ENCODE assay signal across 19 cellular contexts in the genomic region with DNA sequence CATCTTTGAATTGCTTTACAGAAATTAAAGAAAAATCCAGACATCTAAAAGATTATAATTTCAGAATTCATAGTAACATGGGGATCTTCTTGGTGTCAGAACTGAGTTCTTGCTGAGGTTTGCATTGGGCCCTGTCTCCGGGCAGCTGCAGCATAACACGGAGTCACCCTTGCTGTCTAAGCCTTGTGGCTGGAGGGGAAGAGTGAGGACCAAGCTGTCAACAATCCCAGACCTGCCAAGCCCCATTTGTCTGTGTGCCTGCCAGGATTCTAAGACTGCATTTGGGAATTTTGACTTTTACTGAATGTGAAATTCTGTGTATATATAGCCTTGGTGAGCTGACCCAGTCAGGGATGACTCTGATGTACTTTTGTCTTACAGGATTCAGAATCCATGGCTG.
"Had no signal": no experiment of that assay in that cellular context is flagged by ENCODE, and none has a peak within 500 bp of the region (broad histone marks: within the 10 kb centered on the region; RNA-seq: fewer than 3 reads in every experiment).

No MANE protein-coding gene starts in this region.

- H3K4me1 Mint-ChIP-seq: activated CD4-positive, alpha-beta T cell treated with anti-CD3 and anti-CD28 coated beads for 36 hours; activated naive CD8-positive, alpha-beta T cell treated with anti-CD3 and anti-CD28 coated beads, Interleukin-2, amount 10 ng/mL, durations not matched to agents 7 days and 5 days; mesothelial cell of epicardium; nephron; T-cell had no signal

- H3K27ac ChIP-seq: parathyroid adenoma, SK-N-MC, suprapubic skin had no signal

- H3K4me3 ChIP-seq: lung, SK-N-MC, suprapubic skin had no signal

- H3K27me3 ChIP-seq: suprapubic skin had no signal

- ATAC-seq: activated CD4-positive, alpha-beta T cell treated with anti-CD3 and anti-CD28 coated beads for 36 hours; esophagus mucosa; T-cell; WTC11 had no signal

- H3K4me3 Mint-ChIP-seq: activated CD4-positive, alpha-beta T cell treated with anti-CD3 and anti-CD28 coated beads for 36 hours; activated naive CD8-positive, alpha-beta T cell treated with anti-CD3 and anti-CD28 coated beads, Interleukin-2, amount 10 ng/mL, durations not matched to agents 7 days and 5 days; brain; mesothelial cell of epicardium; nephron; stimulated activated naive CD8-positive, alpha-beta T cell treated with anti-CD3 and anti-CD28 coated beads, Interleukin-15, Interleukin-2, amounts not matched to agents 100 ng/mL and 50 ng/mL, for 24 hours; T-cell; type B pancreatic cell; WTC11 had no signal

- H3K27me3 Mint-ChIP-seq: activated CD4-positive, alpha-beta T cell treated with anti-CD3 and anti-CD28 coated beads for 36 hours; activated naive CD8-positive, alpha-beta T cell treated with anti-CD3 and anti-CD28 coated beads, Interleukin-2, amount 10 ng/mL, durations not matched to agents 7 days and 5 days; brain; stimulated activated naive CD8-positive, alpha-beta T cell treated with anti-CD3 and anti-CD28 coated beads, Interleukin-15, Interleukin-2, amounts not matched to agents 100 ng/mL and 50 ng/mL, for 24 hours; T-cell; type B pancreatic cell had no signal

- H3K27ac Mint-ChIP-seq: activated CD4-positive, alpha-beta T cell treated with anti-CD3 and anti-CD28 coated beads for 36 hours; activated naive CD8-positive, alpha-beta T cell treated with anti-CD3 and anti-CD28 coated beads, Interleukin-2, amount 10 ng/mL, durations not matched to agents 7 days and 5 days; mesothelial cell of epicardium; nephron; stimulated activated naive CD8-positive, alpha-beta T cell treated with anti-CD3 and anti-CD28 coated beads, Interleukin-15, Interleukin-2, amounts not matched to agents 100 ng/mL and 50 ng/mL, for 24 hours; type B pancreatic cell; WTC11 had no signal

- H3K9me3 ChIP-seq: suprapubic skin had no signal

- DNase-seq: activated CD4-positive, alpha-beta T cell treated with anti-CD3 and anti-CD28 coated beads for 36 hours; activated CD4-positive, alpha-beta T cell treated with anti-CD3 and anti-CD28 coated beads, Interleukin-2, amount 50 U/mL, for 48 hours; activated naive CD4-positive, alpha-beta T cell; activated naive CD8-positive, alpha-beta T cell treated with anti-CD3 and anti-CD28 coated beads, Interleukin-2, amount 10 ng/mL, durations not matched to agents 7 days and 5 days; amygdala; cerebellar nuclear complex; effector CD8-positive, alpha-beta T cell; T-cell had no signal

- H3K9me3 Mint-ChIP-seq: activated naive CD8-positive, alpha-beta T cell treated with anti-CD3 and anti-CD28 coated beads, Interleukin-2, amount 10 ng/mL, durations not matched to agents 7 days and 5 days; T-cell; type B pancreatic cell had no signal
